9 cellular contexts compared by ENCODE assay signal in genomic region chr7:4416436-4417092, GRCh38.
DNase-seq lines count a peak whose midpoint lies in the region; ATAC-seq and TF ChIP-seq lines count a peak whose summit lies in the region.
"Had no signal": no experiment of that assay in that cellular context is flagged by ENCODE, and none has a peak within 500 bp of the region (broad histone marks: within the 10 kb centered on the region; RNA-seq: fewer than 3 reads in every experiment).

No MANE protein-coding gene starts in this region.

- H3K9me3 Mint-ChIP-seq in Calu3 (ENCODE audit: low read depth, unreplicated experiment), result peaks cover 17% of the 10 kb centered on the region

- CTCF ChIA-PET in Calu3 (lab: Charles Lee), result interaction anchor here (0.7 kb wide), 2 partner anchors 82 to 971 kb away, joined by 4 to 6 read pairs; no protein-coding TSS in a partner anchor

- H3K9me3 ChIP-seq in adipocyte (ENCODE audit: control insufficient read depth, low read length), result peaks cover 17% of the 10 kb centered on the region
- no peaks in the 10 kb centered on the region for H3K9me3 ChIP-seq in mucosa of stomach (ENCODE audit: control insufficient read depth, low read length)

- H3K36me3 ChIP-seq in adipocyte (ENCODE audit: control insufficient read depth, insufficient read depth, low read length, severe bottlenecking), result no peaks in the 10 kb centered on the region
- H3K36me3 ChIP-seq in mucosa of stomach (ENCODE audit: control insufficient read depth, insufficient read depth, low read length), result no peaks in the 10 kb centered on the region

- no peak overlapping the region for H3K27ac Mint-ChIP-seq in Calu3 (ENCODE audit: unreplicated experiment)

- DNase-seq in Calu3 (peak; percentile 26), NCI-H1048 (lab: John Stamatoyannopoulos, UW) (peak; percentile 13), adipocyte (ENCODE audit: low read depth) (no peak), NCI-H2107 treated with DMSO at 0.1 percent for 48 hours (lab: John Stamatoyannopoulos, UW; ENCODE audit: unreplicated experiment) (no peak), islet precursor cell (no peak), RPMI8226 (no peak)

- peak overlapping the region; percentile 63 for H3K4me3 Mint-ChIP-seq in Calu3 (ENCODE audit: low read depth, unreplicated experiment)

- BruUV-seq in Calu3 (replicated peaks; lab: Mats Ljungman, UMichigan), result no TSS peak

- intact Hi-C loops in Calu3 (cut with micrococcal nuclease; ENCODE audit: unreplicated experiment), result no loop called here

- no peaks in the 10 kb centered on the region for H3K27me3 ChIP-seq in adipocyte (replicated peaks; ENCODE audit: control insufficient read depth, insufficient read depth, low read length)
- no peaks in the 10 kb centered on the region for H3K27me3 ChIP-seq in mucosa of stomach (ENCODE audit: control insufficient read depth, insufficient read depth, low read length)

- peaks cover 13% of the 10 kb centered on the region for H3K4me1 Mint-ChIP-seq in Calu3 (ENCODE audit: low read depth, unreplicated experiment)

- peak overlapping the region; percentile 62 for H3K4me3 ChIP-seq in adipocyte (ENCODE audit: low read length)
- peak overlapping the region; percentile 67 for H3K4me3 ChIP-seq in mucosa of stomach (ENCODE audit: low read length)

- TF ChIP-seq CTCF in Calu3 (IDR thresholded peaks at IDR 0.05; ENCODE audit: unreplicated experiment), result no peak

- H3K27me3 Mint-ChIP-seq in Calu3 (ENCODE audit: unreplicated experiment), result peaks cover 54% of the 10 kb centered on the region

- no peaks in the 10 kb centered on the region for H3K36me3 Mint-ChIP-seq in Calu3 (ENCODE audit: insufficient read depth, unreplicated experiment)

- H3K4me1 ChIP-seq in adipocyte (ENCODE audit: control insufficient read depth, insufficient read depth, low read length) (no peaks in the 10 kb centered on the region), mucosa of stomach (ENCODE audit: control insufficient read depth, insufficient read depth, low read length) (peaks cover 5% of the 10 kb centered on the region)
- H3K4me1 ChIP-seq: parathyroid adenoma had no signal

- ATAC-seq in GM21786 (IDR thresholded peaks at IDR 0.05; ENCODE audit: unreplicated experiment), result no peak

- no peak overlapping the region for H3K9ac ChIP-seq in adipocyte (ENCODE audit: low read length)
- peak overlapping the region; percentile 2 for H3K9ac ChIP-seq in mucosa of stomach (ENCODE audit: low read length)
- H3K9ac ChIP-seq: parathyroid adenoma had no signal

Comparison
In these comparisons a context has a peak if more than half of its experiments do, and no peak if none do; other contexts are left out.
1. DNase-seq: peak in Calu3 (single experiment) and NCI-H1048 (single experiment); none in adipocyte (single experiment), NCI-H2107 treated with DMSO at 0.1 percent for 48 hours (single experiment), islet precursor cell (single experiment) and RPMI8226 (single experiment).